ENCODE assay signal across 13 cellular contexts in the genomic region with DNA sequence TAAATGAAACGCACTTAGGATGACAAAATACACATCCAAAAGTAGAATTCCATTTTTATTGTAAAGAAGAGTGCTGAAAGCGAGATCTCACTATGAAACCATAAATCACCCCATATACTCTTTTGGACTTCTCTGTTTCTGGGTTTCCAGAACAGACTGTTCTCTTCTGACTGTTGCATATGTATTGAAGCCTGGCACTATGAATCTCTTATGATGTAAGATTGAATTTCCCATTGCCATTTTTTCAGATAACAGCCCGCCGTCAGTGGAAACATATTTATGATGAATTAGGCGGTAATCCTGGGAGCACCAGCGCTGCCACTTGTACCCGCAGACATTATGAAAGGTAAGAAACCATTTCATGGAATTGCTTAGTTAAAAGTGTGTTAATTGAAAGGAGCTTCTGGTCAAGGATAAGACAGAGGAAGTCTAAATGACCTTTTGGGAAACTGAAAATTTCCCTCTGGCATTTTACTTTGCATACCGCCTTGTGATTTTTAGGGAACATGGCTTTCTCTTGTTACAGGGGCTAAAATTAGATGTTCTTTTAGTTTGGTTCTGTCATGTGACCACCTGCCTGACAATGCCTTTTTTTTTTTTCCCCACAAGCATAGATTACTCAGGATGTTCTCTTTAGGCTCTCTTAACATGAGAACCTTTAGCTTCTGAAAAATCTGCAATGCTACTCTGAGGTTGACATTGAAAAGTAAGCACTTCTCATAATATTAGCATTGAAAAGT.
DNase-seq lines count a peak whose midpoint lies in the region; ATAC-seq and TF ChIP-seq lines count a peak whose summit lies in the region.
"Had no signal": no experiment of that assay in that cellular context is flagged by ENCODE, and none has a peak within 500 bp of the region (broad histone marks: within the 10 kb centered on the region; RNA-seq: fewer than 3 reads in every experiment).

No MANE protein-coding gene starts in this region.

- H3K27me3 ChIP-seq in right cardiac atrium (ENCODE audit: control insufficient read depth, insufficient read depth) (no peaks in the 10 kb centered on the region), stomach (no peaks in the 10 kb centered on the region)

- peaks cover 5% of the 10 kb centered on the region for H3K4me1 ChIP-seq in right cardiac atrium (ENCODE audit: control insufficient read depth, insufficient read depth, low read length)
- peaks cover 3 to 40% (median 14%) of the 10 kb centered on the region in 4 donors for H3K4me1 ChIP-seq in stomach
- H3K4me1 ChIP-seq: parathyroid adenoma had no signal

- peaks cover 55% of the 10 kb centered on the region for H3K4me1 Mint-ChIP-seq in HFFc6 (ENCODE audit: low read depth)
- peaks cover 76% of the 10 kb centered on the region for H3K4me1 Mint-ChIP-seq in activated T-helper 1 cell treated with anti-CD3 and anti-CD28 coated beads, Interleukin-12 subunit alpha, Interleukin-12 subunit beta, Interleukin-2, Interleukin-4 antibody, amounts not matched to agents 30 ng/mL and 10 ng/mL and 1 ng/mL, durations not matched to agents 14 hours and 24 hours and 36 hours (ENCODE audit: low read depth)

- DNase-seq in HFFc6 (no peak), right cardiac atrium (no peak), stomach (no peak), NCI-H748 (lab: John Stamatoyannopoulos, UW; ENCODE audit: unreplicated experiment) (no peak), NCI-H2081 (lab: John Stamatoyannopoulos, UW) (no peak), KBM-7 (no peak)
- DNase-seq in activated T-helper 1 cell treated with anti-CD3 and anti-CD28 coated beads, Interleukin-12 subunit alpha, Interleukin-12 subunit beta, Interleukin-2, Interleukin-4 antibody, amounts not matched to agents 30 ng/mL and 10 ng/mL and 1 ng/mL, durations not matched to agents 14 hours and 24 hours and 36 hours (ENCODE audit: low spot score) = no peak
- DNase-seq: activated CD8-positive, alpha-beta memory T cell treated with anti-CD3 and anti-CD28 coated beads for 24 hours; aorta; NCI-H2171; stimulated activated CD4-positive, alpha-beta T cell treated with anti-CD3 and anti-CD28 coated beads, Interleukin-2, amount 100 ng/mL, for 24 hours had no signal

- TF ChIP-seq POLR2A in stomach (IDR thresholded peaks at IDR 0.05) = no peak

- no peaks in the 10 kb centered on the region for H3K9me3 Mint-ChIP-seq in HFFc6
- H3K9me3 Mint-ChIP-seq in activated T-helper 1 cell treated with anti-CD3 and anti-CD28 coated beads, Interleukin-12 subunit alpha, Interleukin-12 subunit beta, Interleukin-2, Interleukin-4 antibody, amounts not matched to agents 30 ng/mL and 10 ng/mL and 1 ng/mL, durations not matched to agents 14 hours and 24 hours and 36 hours = no peaks in the 10 kb centered on the region

- intact Hi-C loops in activated T-helper 1 cell treated with anti-CD3 and anti-CD28 coated beads, Interleukin-12 subunit alpha, Interleukin-12 subunit beta, Interleukin-2, Interleukin-4 antibody, amounts not matched to agents 30 ng/mL and 10 ng/mL and 1 ng/mL, durations not matched to agents 14 hours and 24 hours and 36 hours (cut with micrococcal nuclease) = no loop called here
- intact Hi-C loops in right cardiac atrium (cut with DNase I) = no loop called here
- intact Hi-C loops in stomach (cut with DNase I; ENCODE audit: low total_unique reads) = no loop called here

- in situ Hi-C loops in KBM-7 (cut with MboI; ENCODE audit: low pct_unique_long_range_greater_than_20kb, low sequenced_read_pairs) = no loop called here

- peaks cover 80% of the 10 kb centered on the region for H3K36me3 Mint-ChIP-seq in HFFc6 (ENCODE audit: low read depth)
- peaks cover 73% of the 10 kb centered on the region for H3K36me3 Mint-ChIP-seq in activated T-helper 1 cell treated with anti-CD3 and anti-CD28 coated beads, Interleukin-12 subunit alpha, Interleukin-12 subunit beta, Interleukin-2, Interleukin-4 antibody, amounts not matched to agents 30 ng/mL and 10 ng/mL and 1 ng/mL, durations not matched to agents 14 hours and 24 hours and 36 hours (ENCODE audit: low read depth)

- no peak overlapping the region; the same call in 1 of the 2 replicates for H3K4me3 Mint-ChIP-seq in HFFc6
- H3K4me3 Mint-ChIP-seq in activated T-helper 1 cell treated with anti-CD3 and anti-CD28 coated beads, Interleukin-12 subunit alpha, Interleukin-12 subunit beta, Interleukin-2, Interleukin-4 antibody, amounts not matched to agents 30 ng/mL and 10 ng/mL and 1 ng/mL, durations not matched to agents 14 hours and 24 hours and 36 hours = no peak overlapping the region

- peak overlapping the region; percentile 55 for H3K27ac Mint-ChIP-seq in HFFc6
- H3K27ac Mint-ChIP-seq in activated T-helper 1 cell treated with anti-CD3 and anti-CD28 coated beads, Interleukin-12 subunit alpha, Interleukin-12 subunit beta, Interleukin-2, Interleukin-4 antibody, amounts not matched to agents 30 ng/mL and 10 ng/mL and 1 ng/mL, durations not matched to agents 14 hours and 24 hours and 36 hours = peak overlapping the region; percentile 45

- H3K36me3 ChIP-seq in stomach = peaks cover 5 to 76% (median 74%) of the 10 kb centered on the region in 4 donors

- WGBS in right cardiac atrium = 76% methylated on average over 8 of the region's 8 CpGs
- WGBS in stomach, 5 donors = 91 to 97% (median 92%) methylated on average over 8 of the region's 8 CpGs

- no peak for TF ChIP-seq EP300 in stomach (IDR thresholded peaks at IDR 0.05)

- H3K9me3 ChIP-seq in right cardiac atrium (ENCODE audit: control insufficient read depth, low read length) (no peaks in the 10 kb centered on the region), stomach (no peaks in the 10 kb centered on the region)

- H3K27ac ChIP-seq in right cardiac atrium (ENCODE audit: low read length) (peak overlapping the region; percentile 47), stomach (peak overlapping the region in 3 of 5 donors; percentile 16 to 55 (median 36))
- H3K27ac ChIP-seq: parathyroid adenoma had no signal

- ATAC-seq in right cardiac atrium = peak; percentile 56 to 62
- ATAC-seq: left lobe of liver had no signal

- H3K4me3 ChIP-seq in right cardiac atrium (ENCODE audit: low read length) (no peak overlapping the region), stomach (no peak overlapping the region)

- TF ChIP-seq CTCF in HFFc6 (IDR thresholded peaks at IDR 0.05) = no peak
- no peak for TF ChIP-seq CTCF in stomach (IDR thresholded peaks at IDR 0.05)

- peaks cover 15% of the 10 kb centered on the region for H3K27me3 Mint-ChIP-seq in HFFc6 (ENCODE audit: insufficient read depth)
- H3K27me3 Mint-ChIP-seq in activated T-helper 1 cell treated with anti-CD3 and anti-CD28 coated beads, Interleukin-12 subunit alpha, Interleukin-12 subunit beta, Interleukin-2, Interleukin-4 antibody, amounts not matched to agents 30 ng/mL and 10 ng/mL and 1 ng/mL, durations not matched to agents 14 hours and 24 hours and 36 hours (ENCODE audit: insufficient read depth) = no peaks in the 10 kb centered on the region
